In genomic region chr20:48332555-48332954, GRCh38 we compare ENCODE assay signal across 19 cellular contexts.
"Had no signal": no experiment of that assay in that cellular context is flagged by ENCODE, and none has a peak within 500 bp of the region (broad histone marks: within the 10 kb centered on the region; RNA-seq: fewer than 3 reads in every experiment).

No MANE protein-coding gene starts in this region.

- H3K9me3 Mint-ChIP-seq: activated naive CD4-positive, alpha-beta T cell treated with anti-CD3 and anti-CD28 coated beads, Interleukin-2, amount 50 U/mL, for 24 hours; activated T-cell treated with anti-CD3 and anti-CD28 coated beads, Interleukin-2, amount 50 U/mL, for 24 hours; stimulated activated memory B cell treated with anti-CD40 and anti-IgM and Interleukin-4, amounts not matched to agents 10 μg/mL and 1 μg/mL and 100 μg/mL, for 72 hours had no signal

- H3K4me1 Mint-ChIP-seq: activated CD8-positive, alpha-beta memory T cell treated with anti-CD3 and anti-CD28 coated beads, Interleukin-2, amount 10 ng/mL, durations not matched to agents 7 days and 5 days; activated naive CD4-positive, alpha-beta T cell treated with anti-CD3 and anti-CD28 coated beads, Interleukin-2, amount 50 U/mL, for 24 hours; stimulated activated memory B cell treated with anti-CD40 and anti-IgM and Interleukin-4, amounts not matched to agents 10 μg/mL and 1 μg/mL and 100 μg/mL, for 72 hours had no signal

- H3K4me3 Mint-ChIP-seq: activated CD8-positive, alpha-beta memory T cell treated with anti-CD3 and anti-CD28 coated beads, Interleukin-2, amount 10 ng/mL, durations not matched to agents 7 days and 5 days; activated naive CD4-positive, alpha-beta T cell treated with anti-CD3 and anti-CD28 coated beads, Interleukin-2, amount 50 U/mL, for 24 hours; activated T-cell treated with anti-CD3 and anti-CD28 coated beads, Interleukin-2, amount 50 U/mL, for 24 hours; stimulated activated memory B cell treated with anti-CD40 and anti-IgM and Interleukin-4, amounts not matched to agents 10 μg/mL and 1 μg/mL and 100 μg/mL, for 72 hours had no signal

- ATAC-seq: activated CD8-positive, alpha-beta memory T cell treated with anti-CD3 and anti-CD28 coated beads, Interleukin-2, amount 10 ng/mL, durations not matched to agents 7 days and 5 days; esophagus mucosa; heart left ventricle; left ventricle myocardium superior; stimulated activated memory B cell treated with anti-CD40 and anti-IgM and Interleukin-4, amounts not matched to agents 10 μg/mL and 1 μg/mL and 100 μg/mL, for 72 hours had no signal

- FAIRE-seq: bronchial epithelial cell, keratinocyte, small intestine had no signal

- H3K4me3 ChIP-seq: dorsolateral prefrontal cortex, heart left ventricle, ovary, tibial nerve had no signal

- H3K27ac Mint-ChIP-seq: activated CD8-positive, alpha-beta memory T cell treated with anti-CD3 and anti-CD28 coated beads, Interleukin-2, amount 10 ng/mL, durations not matched to agents 7 days and 5 days; activated naive CD4-positive, alpha-beta T cell treated with anti-CD3 and anti-CD28 coated beads, Interleukin-2, amount 50 U/mL, for 24 hours; activated T-cell treated with anti-CD3 and anti-CD28 coated beads, Interleukin-2, amount 50 U/mL, for 24 hours; stimulated activated memory B cell treated with anti-CD40 and anti-IgM and Interleukin-4, amounts not matched to agents 10 μg/mL and 1 μg/mL and 100 μg/mL, for 72 hours had no signal

- DNase-seq: activated CD4-positive, alpha-beta T cell treated with anti-CD3 and anti-CD28 coated beads, Interleukin-2, amount 50 U/mL, for 48 hours; activated CD4-positive, CD25-positive, alpha-beta regulatory T cell treated with anti-CD3 and anti-CD28 coated beads, Interleukin-2, amount 50 U/mL, for 72 hours; activated CD8-positive, alpha-beta memory T cell treated with anti-CD3 and anti-CD28 coated beads, Interleukin-2, amount 10 ng/mL, durations not matched to agents 7 days and 5 days; activated effector memory CD4-positive, alpha-beta T cell treated with Interleukin-2 at 50 U/mL for 16 hours; activated T-cell treated with anti-CD3 and anti-CD28 coated beads, Interleukin-2, amount 50 U/mL, for 24 hours; amygdala; dorsolateral prefrontal cortex; heart left ventricle; left ventricle myocardium superior; mesendoderm; ovary; retina; small intestine had no signal

- H3K36me3 Mint-ChIP-seq: activated CD8-positive, alpha-beta memory T cell treated with anti-CD3 and anti-CD28 coated beads, Interleukin-2, amount 10 ng/mL, durations not matched to agents 7 days and 5 days; activated naive CD4-positive, alpha-beta T cell treated with anti-CD3 and anti-CD28 coated beads, Interleukin-2, amount 50 U/mL, for 24 hours; stimulated activated memory B cell treated with anti-CD40 and anti-IgM and Interleukin-4, amounts not matched to agents 10 μg/mL and 1 μg/mL and 100 μg/mL, for 72 hours had no signal
